ENCODE assay signal across 2 cellular contexts in the genomic region with DNA sequence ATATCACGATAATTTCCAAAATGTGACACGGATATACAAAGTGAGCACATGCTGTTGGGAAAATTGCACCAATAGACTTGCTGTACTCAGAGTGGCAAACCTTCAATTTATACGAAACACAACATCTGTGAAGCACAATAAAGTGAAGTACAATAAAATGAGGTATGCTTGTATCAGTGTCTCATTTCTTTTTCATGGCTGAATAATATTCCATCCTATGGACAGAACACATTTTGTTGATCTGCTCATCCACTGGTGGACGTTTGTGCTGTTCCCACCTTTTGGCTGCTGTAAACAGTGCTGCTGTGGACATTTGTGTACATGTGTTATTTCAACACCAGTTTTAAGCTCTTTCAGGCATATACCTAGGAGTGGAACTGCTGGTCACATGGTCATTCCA.
A peak's percentile ranks its signal among the peaks of the same experiment; 100 is the strongest.
TF ChIP-seq lines count a peak whose summit lies in the region.

No MANE protein-coding gene starts in this region.

TF ChIP-seq in HEK293, 187 proteins besides CTCF, POLR2A, EP300 and RAD21 (continued from another document):
- TF ChIP-seq, protein P1, sequence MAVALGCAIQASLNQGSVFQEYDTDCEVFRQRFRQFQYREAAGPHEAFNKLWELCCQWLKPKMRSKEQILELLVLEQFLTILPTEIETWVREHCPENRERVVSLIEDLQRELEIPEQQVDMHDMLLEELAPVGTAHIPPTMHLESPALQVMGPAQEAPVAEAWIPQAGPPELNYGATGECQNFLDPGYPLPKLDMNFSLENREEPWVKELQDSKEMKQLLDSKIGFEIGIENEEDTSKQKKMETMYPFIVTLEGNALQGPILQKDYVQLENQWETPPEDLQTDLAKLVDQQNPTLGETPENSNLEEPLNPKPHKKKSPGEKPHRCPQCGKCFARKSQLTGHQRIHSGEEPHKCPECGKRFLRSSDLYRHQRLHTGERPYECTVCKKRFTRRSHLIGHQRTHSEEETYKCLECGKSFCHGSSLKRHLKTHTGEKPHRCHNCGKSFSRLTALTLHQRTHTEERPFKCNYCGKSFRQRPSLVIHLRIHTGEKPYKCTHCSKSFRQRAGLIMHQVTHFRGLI (tag by site-specific recombination; IDR thresholded peaks at IDR 0.05), result no peak

TF ChIP-seq in K562, 482 proteins besides CTCF, POLR2A, EP300 and RAD21:
- TF ChIP-seq, protein P2, sequence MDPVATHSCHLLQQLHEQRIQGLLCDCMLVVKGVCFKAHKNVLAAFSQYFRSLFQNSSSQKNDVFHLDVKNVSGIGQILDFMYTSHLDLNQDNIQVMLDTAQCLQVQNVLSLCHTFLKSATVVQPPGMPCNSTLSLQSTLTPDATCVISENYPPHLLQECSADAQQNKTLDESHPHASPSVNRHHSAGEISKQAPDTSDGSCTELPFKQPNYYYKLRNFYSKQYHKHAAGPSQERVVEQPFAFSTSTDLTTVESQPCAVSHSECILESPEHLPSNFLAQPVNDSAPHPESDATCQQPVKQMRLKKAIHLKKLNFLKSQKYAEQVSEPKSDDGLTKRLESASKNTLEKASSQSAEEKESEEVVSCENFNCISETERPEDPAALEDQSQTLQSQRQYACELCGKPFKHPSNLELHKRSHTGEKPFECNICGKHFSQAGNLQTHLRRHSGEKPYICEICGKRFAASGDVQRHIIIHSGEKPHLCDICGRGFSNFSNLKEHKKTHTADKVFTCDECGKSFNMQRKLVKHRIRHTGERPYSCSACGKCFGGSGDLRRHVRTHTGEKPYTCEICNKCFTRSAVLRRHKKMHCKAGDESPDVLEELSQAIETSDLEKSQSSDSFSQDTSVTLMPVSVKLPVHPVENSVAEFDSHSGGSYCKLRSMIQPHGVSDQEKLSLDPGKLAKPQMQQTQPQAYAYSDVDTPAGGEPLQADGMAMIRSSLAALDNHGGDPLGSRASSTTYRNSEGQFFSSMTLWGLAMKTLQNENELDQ (CRISPR knock-in tag; IDR thresholded peaks at IDR 0.05; ENCODE audit: borderline replicate concordance), result no peak
- TF ChIP-seq ZNF146 (CRISPR knock-in tag; IDR thresholded peaks at IDR 0.05; ENCODE audit: unreplicated experiment), result peak; percentile 89
- TF ChIP-seq, protein P3, sequence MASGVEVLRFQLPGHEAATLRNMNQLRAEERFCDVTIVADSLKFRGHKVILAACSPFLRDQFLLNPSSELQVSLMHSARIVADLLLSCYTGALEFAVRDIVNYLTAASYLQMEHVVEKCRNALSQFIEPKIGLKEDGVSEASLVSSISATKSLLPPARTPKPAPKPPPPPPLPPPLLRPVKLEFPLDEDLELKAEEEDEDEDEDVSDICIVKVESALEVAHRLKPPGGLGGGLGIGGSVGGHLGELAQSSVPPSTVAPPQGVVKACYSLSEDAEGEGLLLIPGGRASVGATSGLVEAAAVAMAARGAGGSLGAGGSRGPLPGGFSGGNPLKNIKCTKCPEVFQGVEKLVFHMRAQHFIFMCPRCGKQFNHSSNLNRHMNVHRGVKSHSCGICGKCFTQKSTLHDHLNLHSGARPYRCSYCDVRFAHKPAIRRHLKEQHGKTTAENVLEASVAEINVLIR (CRISPR knock-in tag; IDR thresholded peaks at IDR 0.05), result no peak
- no peak for TF ChIP-seq SRF (CRISPR knock-in tag; IDR thresholded peaks at IDR 0.05)
- TF ChIP-seq RBM25 (IDR thresholded peaks at IDR 0.05; ENCODE audit: low read depth, low read length, severe bottlenecking), result peak; percentile 49
- TF ChIP-seq FOS (IDR thresholded peaks at IDR 0.05; ENCODE audit: extremely low read depth, insufficient read length), result no peak
- TF ChIP-seq ZFP30 (CRISPR knock-in tag; IDR thresholded peaks at IDR 0.05; ENCODE audit: borderline replicate concordance), result no peak
- TF ChIP-seq, protein P4, sequence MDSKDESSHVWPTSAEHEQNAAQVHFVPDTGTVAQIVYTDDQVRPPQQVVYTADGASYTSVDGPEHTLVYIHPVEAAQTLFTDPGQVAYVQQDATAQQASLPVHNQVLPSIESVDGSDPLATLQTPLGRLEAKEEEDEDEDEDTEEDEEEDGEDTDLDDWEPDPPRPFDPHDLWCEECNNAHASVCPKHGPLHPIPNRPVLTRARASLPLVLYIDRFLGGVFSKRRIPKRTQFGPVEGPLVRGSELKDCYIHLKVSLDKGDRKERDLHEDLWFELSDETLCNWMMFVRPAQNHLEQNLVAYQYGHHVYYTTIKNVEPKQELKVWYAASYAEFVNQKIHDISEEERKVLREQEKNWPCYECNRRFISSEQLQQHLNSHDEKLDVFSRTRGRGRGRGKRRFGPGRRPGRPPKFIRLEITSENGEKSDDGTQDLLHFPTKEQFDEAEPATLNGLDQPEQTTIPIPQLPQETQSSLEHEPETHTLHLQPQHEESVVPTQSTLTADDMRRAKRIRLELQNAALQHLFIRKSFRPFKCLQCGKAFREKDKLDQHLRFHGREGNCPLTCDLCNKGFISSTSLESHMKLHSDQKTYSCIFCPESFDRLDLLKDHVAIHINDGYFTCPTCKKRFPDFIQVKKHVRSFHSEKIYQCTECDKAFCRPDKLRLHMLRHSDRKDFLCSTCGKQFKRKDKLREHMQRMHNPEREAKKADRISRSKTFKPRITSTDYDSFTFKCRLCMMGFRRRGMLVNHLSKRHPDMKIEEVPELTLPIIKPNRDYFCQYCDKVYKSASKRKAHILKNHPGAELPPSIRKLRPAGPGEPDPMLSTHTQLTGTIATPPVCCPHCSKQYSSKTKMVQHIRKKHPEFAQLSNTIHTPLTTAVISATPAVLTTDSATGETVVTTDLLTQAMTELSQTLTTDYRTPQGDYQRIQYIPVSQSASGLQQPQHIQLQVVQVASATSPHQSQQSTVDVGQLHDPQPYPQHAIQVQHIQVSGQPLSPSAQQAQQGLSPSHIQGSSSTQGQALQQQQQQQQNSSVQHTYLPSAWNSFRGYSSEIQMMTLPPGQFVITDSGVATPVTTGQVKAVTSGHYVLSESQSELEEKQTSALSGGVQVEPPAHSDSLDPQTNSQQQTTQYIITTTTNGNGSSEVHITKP (IDR thresholded peaks at IDR 0.05; ENCODE audit: partially characterized antibody), result no peak
- no peak for TF ChIP-seq HNRNPUL1 (IDR thresholded peaks at IDR 0.05; ENCODE audit: low read length)
- TF ChIP-seq CTBP1 (IDR thresholded peaks at IDR 0.05; ENCODE audit: borderline replicate concordance), result no peak
- no peak for TF ChIP-seq JUND (IDR thresholded peaks at IDR 0.05; ENCODE audit: borderline replicate concordance, low read depth, low read length)
- TF ChIP-seq JUND (tag; IDR thresholded peaks at IDR 0.05; ENCODE audit: borderline replicate concordance, low read depth, low read length), result no peak
- TF ChIP-seq ZNF197 (CRISPR knock-in tag; IDR thresholded peaks at IDR 0.05; ENCODE audit: low read depth), result no peak
- TF ChIP-seq PML (IDR thresholded peaks at IDR 0.05; ENCODE audit: low read length), result no peak
- TF ChIP-seq KAT2B (IDR thresholded peaks at IDR 0.05; ENCODE audit: low read depth, low read length), result no peak
- TF ChIP-seq, protein P5, sequence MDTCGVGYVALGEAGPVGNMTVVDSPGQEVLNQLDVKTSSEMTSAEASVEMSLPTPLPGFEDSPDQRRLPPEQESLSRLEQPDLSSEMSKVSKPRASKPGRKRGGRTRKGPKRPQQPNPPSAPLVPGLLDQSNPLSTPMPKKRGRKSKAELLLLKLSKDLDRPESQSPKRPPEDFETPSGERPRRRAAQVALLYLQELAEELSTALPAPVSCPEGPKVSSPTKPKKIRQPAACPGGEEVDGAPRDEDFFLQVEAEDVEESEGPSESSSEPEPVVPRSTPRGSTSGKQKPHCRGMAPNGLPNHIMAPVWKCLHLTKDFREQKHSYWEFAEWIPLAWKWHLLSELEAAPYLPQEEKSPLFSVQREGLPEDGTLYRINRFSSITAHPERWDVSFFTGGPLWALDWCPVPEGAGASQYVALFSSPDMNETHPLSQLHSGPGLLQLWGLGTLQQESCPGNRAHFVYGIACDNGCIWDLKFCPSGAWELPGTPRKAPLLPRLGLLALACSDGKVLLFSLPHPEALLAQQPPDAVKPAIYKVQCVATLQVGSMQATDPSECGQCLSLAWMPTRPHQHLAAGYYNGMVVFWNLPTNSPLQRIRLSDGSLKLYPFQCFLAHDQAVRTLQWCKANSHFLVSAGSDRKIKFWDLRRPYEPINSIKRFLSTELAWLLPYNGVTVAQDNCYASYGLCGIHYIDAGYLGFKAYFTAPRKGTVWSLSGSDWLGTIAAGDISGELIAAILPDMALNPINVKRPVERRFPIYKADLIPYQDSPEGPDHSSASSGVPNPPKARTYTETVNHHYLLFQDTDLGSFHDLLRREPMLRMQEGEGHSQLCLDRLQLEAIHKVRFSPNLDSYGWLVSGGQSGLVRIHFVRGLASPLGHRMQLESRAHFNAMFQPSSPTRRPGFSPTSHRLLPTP (IDR thresholded peaks at IDR 0.05; ENCODE audit: borderline replicate concordance, extremely low read depth, insufficient read length), result no peak
- TF ChIP-seq, protein P6, sequence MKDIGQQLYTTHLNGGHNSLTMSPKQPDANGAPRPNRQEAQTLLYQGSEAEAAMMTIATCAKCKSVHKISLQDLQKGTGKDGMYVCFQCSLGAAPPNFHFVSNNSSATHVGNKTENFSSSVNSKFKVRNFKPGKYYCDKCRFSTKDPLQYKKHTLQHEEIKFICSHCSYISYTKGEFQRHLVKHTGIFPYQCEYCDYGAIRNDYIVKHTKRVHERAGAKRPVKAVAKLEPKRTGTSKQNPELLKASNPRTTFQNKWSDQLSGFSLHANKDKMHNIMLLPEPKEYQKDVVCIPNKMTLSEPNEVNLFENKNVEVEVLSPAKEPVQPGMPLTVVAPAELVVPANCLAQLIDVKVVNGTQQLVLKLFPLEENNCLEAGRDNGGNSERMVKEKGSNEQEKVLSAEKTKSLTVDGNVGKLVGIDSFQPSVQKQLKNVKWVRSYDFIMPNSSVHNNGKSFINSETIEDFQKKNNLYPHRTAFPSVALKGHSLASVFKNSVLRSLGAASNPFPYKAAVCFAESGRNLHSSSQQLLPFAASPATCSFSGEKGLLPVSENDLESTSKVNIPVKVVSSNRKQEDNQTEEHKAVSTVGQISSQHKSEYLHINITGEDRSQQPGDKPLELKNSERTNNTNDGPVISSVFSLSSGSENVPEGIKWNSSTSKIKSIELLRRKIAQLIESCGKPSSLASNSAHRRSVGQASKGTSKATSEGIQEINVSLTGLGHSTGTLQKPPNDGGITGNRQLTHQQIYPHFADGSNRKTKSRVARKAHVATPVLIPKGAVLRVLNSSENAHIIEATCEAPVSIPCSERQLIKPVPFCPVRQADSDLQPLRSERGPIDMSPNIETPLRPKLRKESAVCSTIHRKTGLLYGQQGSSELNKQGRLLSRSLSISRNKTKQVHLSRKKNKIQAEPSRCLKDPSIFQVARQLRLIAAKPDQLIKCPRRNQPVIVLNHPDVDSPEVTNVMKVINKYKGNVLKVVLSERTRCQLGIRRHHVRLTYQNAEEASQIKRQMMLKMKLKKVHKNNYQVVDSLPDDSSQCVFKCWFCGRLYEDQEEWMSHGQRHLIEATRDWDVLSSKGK (CRISPR knock-in tag; IDR thresholded peaks at IDR 0.05), result no peak
TF ChIP-seq in K562: peak in this region for 2.
